24 cellular contexts compared by ENCODE assay signal in the genomic region with DNA sequence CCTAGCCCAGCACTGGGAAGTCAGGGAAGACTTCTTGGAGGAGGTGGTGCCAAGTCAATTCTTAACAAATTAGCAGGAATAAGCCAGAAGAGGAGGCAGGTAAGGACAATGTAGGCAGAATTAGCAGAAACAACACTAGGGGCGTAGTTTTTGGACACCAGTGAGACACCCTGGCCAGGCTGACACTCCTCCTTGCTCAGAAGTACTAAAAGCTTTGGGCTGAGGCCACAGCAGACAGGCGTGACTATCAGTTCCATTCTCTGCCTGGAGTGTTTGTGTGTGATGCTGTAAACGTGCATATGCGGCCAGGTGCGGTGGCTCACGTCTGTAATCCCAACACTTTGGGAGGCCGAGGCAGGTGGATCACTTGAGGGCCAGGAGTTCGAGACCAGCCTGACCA. TPM values are rescaled to one million over a fixed set of nuclear protein-coding genes. Genes with fewer than 3 reads are reported as not detected.
"Had no signal": no experiment of that assay in that cellular context is flagged by ENCODE, and none has a peak within 500 bp of the region (broad histone marks: within the 10 kb centered on the region; RNA-seq: fewer than 3 reads in every experiment).

No MANE protein-coding gene starts in this region.

- ATAC-seq: HepG2, Panc1, PC-3, SK-N-SH treated with all-trans-retinoic acid at 6 μM for 48 hours had no signal

- FAIRE-seq: HepG2 had no signal

- H3K27me3 ChIP-seq: SJCRH30 had no signal

- H3K9me3 ChIP-seq: SJCRH30 had no signal

- H3K9ac ChIP-seq: KMS-11 had no signal

- H3K4me3 ChIP-seq: SJCRH30 had no signal

- H3K27ac ChIP-seq: KMS-11, RWPE1, SJCRH30 had no signal

- H3K4me2 ChIP-seq: KMS-11 had no signal

- H3K36me3 ChIP-seq: SJCRH30 had no signal

- H3K4me1 ChIP-seq: SJCRH30 had no signal

- DNase-seq: IMR-90; Kasumi-1; MM.1S; NCI-H1092 treated with DMSO at 0.1 percent for 48 hours; NCI-H1436; NCI-H187; NCI-H2029; NCI-H2081 treated with DMSO at 0.1 percent for 48 hours; NCI-H2171 treated with DMSO at 0.1 percent for 48 hours; NCI-H446 treated with DMSO at 0.1 percent for 48 hours; NCI-H524; NCI-H526 treated with DMSO at 0.1 percent for 48 hours; NCI-H748 treated with DMSO at 0.1 percent for 48 hours; NK-92 treated with Interleukin-12 subunit alpha and Interleukin-12 subunit beta, amount 100 ng/mL, for 24 hours; PC-3; SHP77 treated with DMSO at 0.1 percent for 48 hours; SJCRH30; T-helper 1 cell had no signal

RNA-seq across cellular contexts. Expression of gene PHF21B, which starts 36.0 kb away (rescaled TPM):
- total RNA-seq: HepG2, IMR-90, M059J, PC-3 had no signal
- polyA plus RNA-seq: HepG2 had no signal
